ENCODE assay signal across 1 cellular context in genomic region chr7:141738592-141739013, GRCh38.
TF ChIP-seq lines count a peak whose summit lies in the region.

No MANE protein-coding gene starts in this region.

TF ChIP-seq in liver, 16 proteins besides CTCF, POLR2A, EP300 and RAD21 (continued from another document):
- TF ChIP-seq REST (IDR thresholded peaks at IDR 0.05) (no peak), JUND (IDR thresholded peaks at IDR 0.05) (no peak), HNF4A (conservative IDR thresholded peaks at IDR 0.05) (no peak), EGR1 (IDR thresholded peaks at IDR 0.05; ENCODE audit: low read depth in 2 of 2) (no peak), SP1 (IDR thresholded peaks at IDR 0.05) (no peak), YY1 (IDR thresholded peaks at IDR 0.05) (no peak)
